15 cellular contexts compared by ENCODE assay signal in the genomic region with DNA sequence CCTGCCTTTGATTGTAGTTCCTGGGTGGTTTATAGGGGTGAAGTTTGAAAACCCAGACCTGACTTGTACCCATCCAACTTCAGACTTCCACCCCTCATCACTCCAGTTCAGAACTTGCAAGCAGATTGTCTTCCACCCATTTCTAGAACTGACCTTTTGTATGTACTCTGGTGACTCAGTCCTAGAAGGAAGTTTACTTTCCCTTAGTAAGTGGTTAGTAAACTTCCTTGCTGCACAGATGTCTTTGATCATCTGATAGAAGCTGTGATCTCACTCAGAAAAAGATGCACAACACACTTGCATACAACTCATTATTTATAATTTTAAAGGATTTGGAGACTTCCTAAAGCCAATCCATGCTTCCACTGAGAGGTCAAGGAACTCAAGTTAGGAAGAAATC.
DNase-seq lines count a peak whose midpoint lies in the region; ATAC-seq and TF ChIP-seq lines count a peak whose summit lies in the region.
"Had no signal": no experiment of that assay in that cellular context is flagged by ENCODE, and none has a peak within 500 bp of the region (broad histone marks: within the 10 kb centered on the region; RNA-seq: fewer than 3 reads in every experiment).

No MANE protein-coding gene starts in this region.

- no peak overlapping the region for H3K9ac ChIP-seq in adipocyte (ENCODE audit: low read length)

- CTCF ChIA-PET in activated CD4-positive, alpha-beta T cell treated with anti-CD3 and anti-CD28 coated beads for 36 hours (lab: Charles Lee), result no interaction called here

- H3K9me3 Mint-ChIP-seq in activated T-cell treated with anti-CD3 and anti-CD28 coated beads, Interleukin-2, amount 50 U/mL, for 72 hours, result no peaks in the 10 kb centered on the region
- H3K9me3 Mint-ChIP-seq in glutamatergic neuron (ENCODE audit: unreplicated experiment), result no peaks in the 10 kb centered on the region
- no peaks in the 10 kb centered on the region for H3K9me3 Mint-ChIP-seq in activated CD4-positive, alpha-beta T cell treated with anti-CD3 and anti-CD28 coated beads for 36 hours (ENCODE audit: low read depth)
- H3K9me3 Mint-ChIP-seq: activated naive CD4-positive, alpha-beta T cell treated with anti-CD3 and anti-CD28 coated beads, Interleukin-2, amount 10 ng/mL, durations not matched to agents 7 days and 5 days; CD4-positive, alpha-beta memory T cell had no signal

- peak; percentile 81 for DNase-seq in AG10803 (ENCODE audit: low read depth)
- DNase-seq in adipocyte (ENCODE audit: low read depth), result peak; percentile 71
- DNase-seq in kidney epithelial cell (ENCODE audit: low read depth), result peak; percentile 50
- no peak for DNase-seq in activated T-cell treated with anti-CD3 and anti-CD28 coated beads, Interleukin-2, amount 50 U/mL, for 72 hours
- DNase-seq in activated effector memory CD4-positive, alpha-beta T cell treated with Interleukin-2 at 50 U/mL for 16 hours, result no peak
- no peak for DNase-seq in glutamatergic neuron
- DNase-seq in activated CD4-positive, alpha-beta T cell treated with anti-CD3 and anti-CD28 coated beads for 36 hours, result no peak
- DNase-seq: activated CD4-positive, CD25-positive, alpha-beta regulatory T cell treated with anti-CD3 and anti-CD28 coated beads, Interleukin-2, amount 50 U/mL, for 72 hours; activated naive CD4-positive, alpha-beta T cell treated with anti-CD3 and anti-CD28 coated beads, Interleukin-2, amount 10 ng/mL, durations not matched to agents 7 days and 5 days; CD4-positive, alpha-beta memory T cell; KG1; OCI-M1; stimulated activated naive CD4-positive, alpha-beta T cell treated with Interleukin-2 at 50 U/mL for 16 hours had no signal

- no peaks in the 10 kb centered on the region for H3K27me3 Mint-ChIP-seq in activated T-cell treated with anti-CD3 and anti-CD28 coated beads, Interleukin-2, amount 50 U/mL, for 72 hours (ENCODE audit: low read depth)
- H3K27me3 Mint-ChIP-seq in glutamatergic neuron (ENCODE audit: unreplicated experiment), result peaks cover 2% of the 10 kb centered on the region
- H3K27me3 Mint-ChIP-seq in activated CD4-positive, alpha-beta T cell treated with anti-CD3 and anti-CD28 coated beads for 36 hours, result no peaks in the 10 kb centered on the region
- H3K27me3 Mint-ChIP-seq: activated naive CD4-positive, alpha-beta T cell treated with anti-CD3 and anti-CD28 coated beads, Interleukin-2, amount 10 ng/mL, durations not matched to agents 7 days and 5 days; CD4-positive, alpha-beta memory T cell had no signal

- POLR2A ChIA-PET in activated CD4-positive, alpha-beta T cell treated with anti-CD3 and anti-CD28 coated beads for 36 hours (lab: Charles Lee), result no interaction called here

- peak; percentile 51 for ATAC-seq in HG03378 (IDR thresholded peaks at IDR 0.05; ENCODE audit: unreplicated experiment)
- ATAC-seq in activated T-cell treated with anti-CD3 and anti-CD28 coated beads, Interleukin-2, amount 50 U/mL, for 72 hours (replicated peaks in 1 of 2), result no peak
- ATAC-seq in activated CD4-positive, alpha-beta T cell treated with anti-CD3 and anti-CD28 coated beads for 36 hours, result no peak

- H3K27me3 ChIP-seq in adipocyte (replicated peaks; ENCODE audit: control insufficient read depth, insufficient read depth, low read length) (no peaks in the 10 kb centered on the region), kidney epithelial cell (ENCODE audit: control insufficient read depth, insufficient read depth, low read length) (no peaks in the 10 kb centered on the region)

- no peaks in the 10 kb centered on the region for H3K4me1 Mint-ChIP-seq in activated T-cell treated with anti-CD3 and anti-CD28 coated beads, Interleukin-2, amount 50 U/mL, for 72 hours (ENCODE audit: low read depth)
- no peaks in the 10 kb centered on the region for H3K4me1 Mint-ChIP-seq in glutamatergic neuron (ENCODE audit: low read depth, unreplicated experiment)
- no peaks in the 10 kb centered on the region for H3K4me1 Mint-ChIP-seq in activated CD4-positive, alpha-beta T cell treated with anti-CD3 and anti-CD28 coated beads for 36 hours
- H3K4me1 Mint-ChIP-seq: activated naive CD4-positive, alpha-beta T cell treated with anti-CD3 and anti-CD28 coated beads, Interleukin-2, amount 10 ng/mL, durations not matched to agents 7 days and 5 days; CD4-positive, alpha-beta memory T cell had no signal

- TF ChIP-seq CTCF in AG10803 (conservative IDR thresholded peaks at IDR 0.05; ENCODE audit: low read length), result no peak
- TF ChIP-seq CTCF in kidney epithelial cell (IDR thresholded peaks at IDR 0.05; ENCODE audit: insufficient read depth, low read length, poor library complexity, severe bottlenecking), result no peak
- no peak for TF ChIP-seq CTCF in glutamatergic neuron (IDR thresholded peaks at IDR 0.05; ENCODE audit: partially characterized antibody, unreplicated experiment)

- H3K4me3 ChIP-seq in AG10803 (ENCODE audit: low read length) (no peak overlapping the region), adipocyte (ENCODE audit: low read length) (peak overlapping the region; percentile 19), kidney epithelial cell (ENCODE audit: low read depth, low read length) (no peak overlapping the region)
- H3K4me3 ChIP-seq: smooth muscle cell had no signal

- H3K27ac Mint-ChIP-seq in activated T-cell treated with anti-CD3 and anti-CD28 coated beads, Interleukin-2, amount 50 U/mL, for 72 hours, result no peak overlapping the region
- H3K27ac Mint-ChIP-seq in glutamatergic neuron (ENCODE audit: unreplicated experiment), result no peak overlapping the region
- no peak overlapping the region for H3K27ac Mint-ChIP-seq in activated CD4-positive, alpha-beta T cell treated with anti-CD3 and anti-CD28 coated beads for 36 hours
- H3K27ac Mint-ChIP-seq: activated naive CD4-positive, alpha-beta T cell treated with anti-CD3 and anti-CD28 coated beads, Interleukin-2, amount 10 ng/mL, durations not matched to agents 7 days and 5 days; CD4-positive, alpha-beta memory T cell had no signal

- intact Hi-C loops in activated CD4-positive, alpha-beta T cell treated with anti-CD3 and anti-CD28 coated beads for 36 hours (cut with DNase I, micrococcal nuclease), result no loop called here

- H3K4me3 Mint-ChIP-seq in activated T-cell treated with anti-CD3 and anti-CD28 coated beads, Interleukin-2, amount 50 U/mL, for 72 hours, result no peak overlapping the region
- H3K4me3 Mint-ChIP-seq in glutamatergic neuron (ENCODE audit: unreplicated experiment), result no peak overlapping the region
- H3K4me3 Mint-ChIP-seq in activated CD4-positive, alpha-beta T cell treated with anti-CD3 and anti-CD28 coated beads for 36 hours, result no peak overlapping the region
- H3K4me3 Mint-ChIP-seq: activated naive CD4-positive, alpha-beta T cell treated with anti-CD3 and anti-CD28 coated beads, Interleukin-2, amount 10 ng/mL, durations not matched to agents 7 days and 5 days; CD4-positive, alpha-beta memory T cell had no signal

- H3K36me3 Mint-ChIP-seq in activated T-cell treated with anti-CD3 and anti-CD28 coated beads, Interleukin-2, amount 50 U/mL, for 72 hours (ENCODE audit: insufficient read depth in 2 of 2), result no peaks in the 10 kb centered on the region
- no peaks in the 10 kb centered on the region for H3K36me3 Mint-ChIP-seq in glutamatergic neuron (ENCODE audit: unreplicated experiment)
- no peaks in the 10 kb centered on the region for H3K36me3 Mint-ChIP-seq in activated CD4-positive, alpha-beta T cell treated with anti-CD3 and anti-CD28 coated beads for 36 hours (ENCODE audit: low read depth)
- H3K36me3 Mint-ChIP-seq: activated naive CD4-positive, alpha-beta T cell treated with anti-CD3 and anti-CD28 coated beads, Interleukin-2, amount 10 ng/mL, durations not matched to agents 7 days and 5 days; CD4-positive, alpha-beta memory T cell had no signal

- no peaks in the 10 kb centered on the region for H3K36me3 ChIP-seq in adipocyte (ENCODE audit: control insufficient read depth, insufficient read depth, low read length, severe bottlenecking)
- no peaks in the 10 kb centered on the region for H3K36me3 ChIP-seq in kidney epithelial cell (ENCODE audit: control insufficient read depth, insufficient read depth, low read length)

- peaks cover 9% of the 10 kb centered on the region for H3K4me1 ChIP-seq in adipocyte (ENCODE audit: control insufficient read depth, insufficient read depth, low read length)

- H3K9me3 ChIP-seq in adipocyte (ENCODE audit: control insufficient read depth, low read length), result no peaks in the 10 kb centered on the region

Comparison
In these comparisons a context has a peak if more than half of its experiments do, and no peak if none do; other contexts are left out.
1. DNase-seq: peak in AG10803 (single experiment), adipocyte (single experiment) and kidney epithelial cell (single experiment); none in activated T-cell treated with anti-CD3 and anti-CD28 coated beads, Interleukin-2, amount 50 U/mL, for 72 hours (0 of 2), activated effector memory CD4-positive, alpha-beta T cell treated with Interleukin-2 at 50 U/mL for 16 hours (single experiment), glutamatergic neuron (single experiment) and activated CD4-positive, alpha-beta T cell treated with anti-CD3 and anti-CD28 coated beads for 36 hours (single experiment).